1 cellular context compared by ENCODE assay signal in genomic region chr16:21685034-21685455, GRCh38.
TF ChIP-seq lines count a peak whose summit lies in the region.

No MANE protein-coding gene starts in this region.

TF ChIP-seq in HepG2, 621 proteins besides CTCF, POLR2A, EP300 and RAD21 (continued from another document):
- TF ChIP-seq FOXP4 (CRISPR knock-in tag; IDR thresholded peaks at IDR 0.05) (no peak), HES4 (CRISPR knock-in tag; IDR thresholded peaks at IDR 0.05; ENCODE audit: borderline replicate concordance) (peak; percentile 51; the same call in 1 of the 2 replicates), SNAPC2 (CRISPR knock-in tag; IDR thresholded peaks at IDR 0.05) (no peak), ZZZ3 (CRISPR knock-in tag; IDR thresholded peaks at IDR 0.05; ENCODE audit: borderline replicate concordance) (no peak), NKX3-1 (CRISPR knock-in tag; IDR thresholded peaks at IDR 0.05) (peak; percentile 86), ZNF432 (CRISPR knock-in tag; IDR thresholded peaks at IDR 0.05; ENCODE audit: borderline replicate concordance) (no peak), ZNF577 (CRISPR knock-in tag; IDR thresholded peaks at IDR 0.05; ENCODE audit: borderline replicate concordance, low read depth) (no peak), PRPF4 (IDR thresholded peaks at IDR 0.05; ENCODE audit: low read depth, low read length, poor library complexity, severe bottlenecking) (no peak), MNT (IDR thresholded peaks at IDR 0.05) (peak; percentile 28; the same call in 1 of the 2 replicates), ZNF784 (CRISPR knock-in tag; IDR thresholded peaks at IDR 0.05; ENCODE audit: borderline replicate concordance) (no peak), SRY (CRISPR knock-in tag; IDR thresholded peaks at IDR 0.05) (peak; percentile 74; the same call in 1 of the 2 replicates), LRRFIP1 (CRISPR knock-in tag; conservative IDR thresholded peaks at IDR 0.05) (0 out of 2 replicates have a peak, but pooled peaks have one; percentile 54), UBTF (CRISPR knock-in tag; IDR thresholded peaks at IDR 0.05) (no peak), STAT5B (CRISPR knock-in tag; IDR thresholded peaks at IDR 0.05) (0 out of 2 replicates have a peak, but pooled peaks have one; percentile 50), CEBPZ (IDR thresholded peaks at IDR 0.05; ENCODE audit: low read length) (no peak), CENPBD1 (CRISPR knock-in tag; IDR thresholded peaks at IDR 0.05; ENCODE audit: borderline replicate concordance, low read depth) (no peak), TP53 (CRISPR knock-in tag; conservative IDR thresholded peaks at IDR 0.05) (no peak), GTF2F1 (IDR thresholded peaks at IDR 0.05; ENCODE audit: low read length) (no peak), ARNTL (CRISPR knock-in tag; IDR thresholded peaks at IDR 0.05) (0 out of 2 replicates have a peak, but pooled peaks have one; percentile 38), ZNF331 (CRISPR knock-in tag; IDR thresholded peaks at IDR 0.05) (0 out of 2 replicates have a peak, but pooled peaks have one; percentile 45), ZNF460 (CRISPR knock-in tag; IDR thresholded peaks at IDR 0.05; ENCODE audit: borderline replicate concordance) (no peak), KDM5B (CRISPR knock-in tag; IDR thresholded peaks at IDR 0.05; ENCODE audit: borderline replicate concordance) (peak; percentile 21; the same call in 1 of the 2 replicates), KDM1A (CRISPR knock-in tag; IDR thresholded peaks at IDR 0.05) (no peak), ZBTB37 (CRISPR knock-in tag; IDR thresholded peaks at IDR 0.05) (no peak), SALL1 (CRISPR knock-in tag; IDR thresholded peaks at IDR 0.05) (peak; percentile 71), AHR (CRISPR knock-in tag; IDR thresholded peaks at IDR 0.05) (peak; percentile 50; the same call in 1 of the 2 replicates), MXD3 (CRISPR knock-in tag; IDR thresholded peaks at IDR 0.05) (peak; percentile 64; the same call in 1 of the 2 replicates), NCOA2 (CRISPR knock-in tag; IDR thresholded peaks at IDR 0.05) (peak; percentile 42; the same call in 1 of the 2 replicates), ZNF296 (CRISPR knock-in tag; conservative IDR thresholded peaks at IDR 0.05) (0 out of 2 replicates have a peak, but pooled peaks have one; percentile 69), MXD4 (CRISPR knock-in tag; IDR thresholded peaks at IDR 0.05) (peak; percentile 54; the same call in 1 of the 2 replicates), ZNF546 (CRISPR knock-in tag; conservative IDR thresholded peaks at IDR 0.05) (0 out of 2 replicates have a peak, but pooled peaks have one; percentile 28), ZNF792 (CRISPR knock-in tag; IDR thresholded peaks at IDR 0.05) (peak; percentile 55; the same call in 1 of the 2 replicates), PBX3 (CRISPR knock-in tag; IDR thresholded peaks at IDR 0.05; ENCODE audit: borderline replicate concordance) (0 out of 2 replicates have a peak, but pooled peaks have one; percentile 38), NFYC (CRISPR knock-in tag; IDR thresholded peaks at IDR 0.05) (no peak), THAP8 (CRISPR knock-in tag; IDR thresholded peaks at IDR 0.05; ENCODE audit: borderline replicate concordance) (no peak), TSC22D2 (CRISPR knock-in tag; IDR thresholded peaks at IDR 0.05; ENCODE audit: borderline replicate concordance) (0 out of 2 replicates have a peak, but pooled peaks have one; percentile 85), KLF6 (CRISPR knock-in tag; IDR thresholded peaks at IDR 0.05) (peak; percentile 37; the same call in 1 of the 2 replicates), ZNF510 (CRISPR knock-in tag; IDR thresholded peaks at IDR 0.05; ENCODE audit: low read depth) (0 out of 2 replicates have a peak, but pooled peaks have one; percentile 46), ZNF777 (CRISPR knock-in tag; IDR thresholded peaks at IDR 0.05) (no peak)
TF ChIP-seq in HepG2: peak in this region for 94.
